In genomic region chr12:56118688-56119045, GRCh38 we compare ENCODE assay signal across 8 cellular contexts. TPM values are rescaled to one million over a fixed set of nuclear protein-coding genes. Genes with fewer than 3 reads are reported as not detected.
DNase-seq lines count a peak whose midpoint lies in the region; ATAC-seq, FAIRE-seq and TF ChIP-seq lines count a peak whose summit lies in the region.

No MANE protein-coding gene starts in this region.

- H3K4me3 Mint-ChIP-seq in activated CD8-positive, alpha-beta memory T cell treated with anti-CD3 and anti-CD28 coated beads, Interleukin-2, amount 10 ng/mL, durations not matched to agents 7 days and 5 days: peak overlapping the region; percentile 98

- H3K4me3 ChIP-seq in OCI-LY1 (ENCODE audit: low read depth, low read length, poor library complexity, severe bottlenecking) (peak overlapping the region; percentile 95), endothelial cell of umbilical vein (replicated peaks in 1 of 3; ENCODE audit: insufficient read depth in 1 of 3, low read depth in 1 of 3, low read length in 3 of 3) (peak overlapping the region; percentile 10 to 60 (median 52)), prostate gland (peak overlapping the region; percentile 61)

- POLR2A ChIA-PET in endothelial cell of umbilical vein (lab: Charles Lee): interaction anchor here (0.9 to 4.0 kb wide), 8 partner anchors 9 to 103 kb away, joined by 3 to 37 read pairs (median 8); partner anchors contain the start of genes ESYT1, MYL6, PA2G4 and RNF41

- intact Hi-C loops in endothelial cell of umbilical vein (cut with micrococcal nuclease) (loop anchor here (1.0 kb wide), 9 partner anchors 8 to 376 kb away; partner anchors contain the start of genes ANKRD52, CS, NABP2 and SMARCC2), prostate gland (cut with DNase I) (loop anchor here (1.0 to 5.0 kb wide), 3 partner anchors 39 to 106 kb away; partner anchors contain the start of genes MYL6 and NABP2)

- peaks cover 26% of the 10 kb centered on the region for H3K4me1 ChIP-seq in OCI-LY1 (ENCODE audit: insufficient read depth, low read length, severe bottlenecking)
- H3K4me1 ChIP-seq in endothelial cell of umbilical vein (ENCODE audit: control insufficient read depth, extremely low read depth, insufficient read depth, low read length): peaks cover 24% of the 10 kb centered on the region
- peaks cover 8% of the 10 kb centered on the region for H3K4me1 ChIP-seq in prostate gland (replicated peaks)

- TF ChIP-seq POLR2A in endothelial cell of umbilical vein (IDR thresholded peaks at IDR 0.05; ENCODE audit: low read depth, low read length) (no peak), prostate gland (IDR thresholded peaks at IDR 0.05) (no peak)

- no peak for FAIRE-seq in endothelial cell of umbilical vein (lab: Jason Lieb, UNC)

- H3K36me3 ChIP-seq in OCI-LY1 (ENCODE audit: insufficient read depth, low read length): peaks cover 31% of the 10 kb centered on the region
- H3K36me3 ChIP-seq in endothelial cell of umbilical vein (ENCODE audit: control insufficient read depth in 2 of 2, extremely low read depth in 1 of 2, insufficient read depth in 2 of 2, low read length in 2 of 2): peaks cover 0 to 13% of the 10 kb centered on the region in 2 experiments
- no peaks in the 10 kb centered on the region for H3K36me3 ChIP-seq in prostate gland

- peaks cover 20% of the 10 kb centered on the region for H3K36me3 Mint-ChIP-seq in activated CD8-positive, alpha-beta memory T cell treated with anti-CD3 and anti-CD28 coated beads, Interleukin-2, amount 10 ng/mL, durations not matched to agents 7 days and 5 days

- CTCF ChIA-PET in activated CD8-positive, alpha-beta memory T cell treated with anti-CD3 and anti-CD28 coated beads, Interleukin-2, amount 10 ng/mL, durations not matched to agents 7 days and 5 days (lab: Charles Lee): interaction anchor here (0.7 to 5.5 kb wide), 39 partner anchors 9 to 518 kb away, joined by 3 to 154 read pairs (median 4); partner anchors contain the start of genes ANKRD52, DNAJC14, ERBB3 and ESYT1
- CTCF ChIA-PET in endothelial cell of umbilical vein (lab: Charles Lee): interaction anchor here (0.8 to 11.9 kb wide), 15 partner anchors 9 to 380 kb away, joined by 3 to 236 read pairs (median 5); partner anchors contain the start of genes ANKRD52, ESYT1, PA2G4 and RNF41

- H2AFZ ChIP-seq in OCI-LY1 (ENCODE audit: low read length) (no peak overlapping the region), endothelial cell of umbilical vein (ENCODE audit: low read depth, low read length) (no peak overlapping the region)

- H3K27me3 ChIP-seq in OCI-LY1 (ENCODE audit: insufficient read depth, low read length) (no peaks in the 10 kb centered on the region), endothelial cell of umbilical vein (ENCODE audit: control insufficient read depth in 2 of 2, insufficient read depth in 2 of 2, low read length in 2 of 2) (no peaks in the 10 kb centered on the region), prostate gland (replicated peaks; ENCODE audit: insufficient read depth) (no peaks in the 10 kb centered on the region)

- no peaks in the 10 kb centered on the region for H3K27me3 Mint-ChIP-seq in activated CD8-positive, alpha-beta memory T cell treated with anti-CD3 and anti-CD28 coated beads, Interleukin-2, amount 10 ng/mL, durations not matched to agents 7 days and 5 days

- peak overlapping the region; percentile 82 for H3K9ac ChIP-seq in OCI-LY1 (ENCODE audit: low read length)
- peak overlapping the region; percentile 71 for H3K9ac ChIP-seq in endothelial cell of umbilical vein (replicated peaks; ENCODE audit: extremely low read depth, insufficient read depth, low read length)

- H3K79me2 ChIP-seq in OCI-LY1 (ENCODE audit: insufficient read depth, low read length) (peaks cover 7% of the 10 kb centered on the region), endothelial cell of umbilical vein (ENCODE audit: control insufficient read depth, insufficient read depth, low read length) (peaks cover 24% of the 10 kb centered on the region)

- H3K27ac ChIP-seq in OCI-LY1 (ENCODE audit: low read depth, low read length, poor library complexity, severe bottlenecking) (peak overlapping the region; percentile 64), endothelial cell of umbilical vein (ENCODE audit: insufficient read depth, low read depth, low read length) (peak overlapping the region; percentile 47), prostate gland (peak overlapping the region; percentile 93 to 97)

- H3K9me1 ChIP-seq in endothelial cell of umbilical vein (replicated peaks; ENCODE audit: control insufficient read depth, extremely low read depth, insufficient read depth, low read length): no peaks in the 10 kb centered on the region

- peak overlapping the region; percentile 92 for H3K4me2 ChIP-seq in OCI-LY1 (ENCODE audit: low read length)
- H3K4me2 ChIP-seq in endothelial cell of umbilical vein (ENCODE audit: insufficient read depth, low read length): peak overlapping the region; percentile 71

- no peak for ATAC-seq in activated CD8-positive, alpha-beta memory T cell treated with anti-CD3 and anti-CD28 coated beads, Interleukin-2, amount 10 ng/mL, durations not matched to agents 7 days and 5 days

- dilution Hi-C loops in endothelial cell of umbilical vein (cut with MboI; ENCODE audit: extremely low pct_ligation_motif_present, low sequenced_read_pairs): no loop called here

- WGBS in prostate gland: 4% methylated on average over 10 of the region's 10 CpGs

- peak overlapping the region; percentile 98 for H3K27ac Mint-ChIP-seq in activated CD8-positive, alpha-beta memory T cell treated with anti-CD3 and anti-CD28 coated beads, Interleukin-2, amount 10 ng/mL, durations not matched to agents 7 days and 5 days

- no peak for DNase-seq in activated CD8-positive, alpha-beta memory T cell treated with anti-CD3 and anti-CD28 coated beads, Interleukin-2, amount 10 ng/mL, durations not matched to agents 7 days and 5 days
- no peak for DNase-seq in activated CD8-positive, alpha-beta memory T cell treated with anti-CD3 and anti-CD28 coated beads, Interleukin-2, amount 50 U/mL, for 4 hours
- DNase-seq in endothelial cell of umbilical vein (ENCODE audit: low read depth, low spot score): no peak
- no peak for DNase-seq in prostate gland (ENCODE audit: low spot score)
- no peak for DNase-seq in GF-D8 (lab: John Stamatoyannopoulos, UW)
- DNase-seq in GOT3 (lab: John Stamatoyannopoulos, UW): no peak
- DNase-seq in NCI-H1105 (lab: John Stamatoyannopoulos, UW): no peak

- H3K9me3 ChIP-seq in OCI-LY1 (ENCODE audit: low read length) (no peaks in the 10 kb centered on the region), endothelial cell of umbilical vein (replicated peaks; ENCODE audit: control insufficient read depth, insufficient read depth, low read length) (no peaks in the 10 kb centered on the region), prostate gland (no peaks in the 10 kb centered on the region)

- H3K4me1 Mint-ChIP-seq in activated CD8-positive, alpha-beta memory T cell treated with anti-CD3 and anti-CD28 coated beads, Interleukin-2, amount 10 ng/mL, durations not matched to agents 7 days and 5 days: peaks cover 33% of the 10 kb centered on the region

- no peaks in the 10 kb centered on the region for H3K9me2 ChIP-seq in OCI-LY1 (ENCODE audit: low read depth, low read length)

- H3F3A ChIP-seq in OCI-LY1 (ENCODE audit: insufficient read depth, low read length): peaks cover 17% of the 10 kb centered on the region; the same call in 1 of the 2 replicates

- no peaks in the 10 kb centered on the region for H4K20me1 ChIP-seq in OCI-LY1 (ENCODE audit: insufficient read depth, low read length)
- H4K20me1 ChIP-seq in endothelial cell of umbilical vein (replicated peaks; ENCODE audit: control insufficient read depth, extremely low read depth, insufficient read depth, low read length): no peaks in the 10 kb centered on the region

- no TSS peak for BruUV-seq in endothelial cell of umbilical vein (replicated peaks; lab: Mats Ljungman, UMichigan)

- TF ChIP-seq CTCF in OCI-LY1 (IDR thresholded peaks at IDR 0.05; ENCODE audit: low read length): no peak
- TF ChIP-seq CTCF in endothelial cell of umbilical vein (IDR thresholded peaks at IDR 0.05; ENCODE audit: extremely low read depth in 1 of 2, insufficient read depth in 1 of 2, low read depth in 1 of 2, low read length in 2 of 2): no peak
- TF ChIP-seq CTCF in prostate gland (IDR thresholded peaks at IDR 0.05): no peak

- H3K9me3 Mint-ChIP-seq in activated CD8-positive, alpha-beta memory T cell treated with anti-CD3 and anti-CD28 coated beads, Interleukin-2, amount 10 ng/mL, durations not matched to agents 7 days and 5 days (ENCODE audit: low read depth): no peaks in the 10 kb centered on the region

RNA-seq across cellular contexts. Expression of gene ZC3H10, which starts 0.6 kb away (rescaled TPM):
- 10 to 100 TPM; 10.3 to 11.7 TPM for total RNA-seq in activated CD8-positive, alpha-beta memory T cell treated with anti-CD3 and anti-CD28 coated beads, Interleukin-2, amount 10 ng/mL, durations not matched to agents 7 days and 5 days
- total RNA-seq in endothelial cell of umbilical vein (8.7 and 10.1 TPM in 2 replicates), prostate gland (1 to 10 TPM; 4.6 to 9.1 TPM)
- polyA plus RNA-seq in endothelial cell of umbilical vein: 2.6 and 3.0 TPM in 2 replicates
- 1.3 and 1.5 TPM in 2 replicates for polyA plus RNA-seq in endothelial cell of umbilical vein (2011; cell fraction: cytosol; rRNA removed)
- 5.0 and 6.5 TPM in 2 replicates for polyA plus RNA-seq in endothelial cell of umbilical vein (2011; cell fraction: nucleus; rRNA removed)
- polyA plus RNA-seq in endothelial cell of umbilical vein (2012): 3.1 and 3.8 TPM in 2 replicates
- polyA minus RNA-seq in endothelial cell of umbilical vein: 12.2 and 15.4 TPM in 2 replicates
- 3.3 TPM for polyA minus RNA-seq in endothelial cell of umbilical vein (2011; cell fraction: cytosol; rRNA and poly(A)+ RNA removed)
- 13.9 and 21.3 TPM in 2 replicates for polyA minus RNA-seq in endothelial cell of umbilical vein (2011; cell fraction: nucleus; rRNA and poly(A)+ RNA removed)

RNA-seq across cellular contexts. Expression of gene RPL41, which starts 2.2 kb away (rescaled TPM):
- 1,000 to 10,000 TPM; 3,748 to 4,271 TPM for total RNA-seq in activated CD8-positive, alpha-beta memory T cell treated with anti-CD3 and anti-CD28 coated beads, Interleukin-2, amount 10 ng/mL, durations not matched to agents 7 days and 5 days
- total RNA-seq in endothelial cell of umbilical vein: 3,212 and 3,428 TPM in 2 replicates
- polyA plus RNA-seq in endothelial cell of umbilical vein: 9,033 and 9,990 TPM in 2 replicates
- polyA plus RNA-seq in endothelial cell of umbilical vein (2011; cell fraction: cytosol; rRNA removed): 14,118 and 16,245 TPM in 2 replicates
- polyA plus RNA-seq in endothelial cell of umbilical vein (2011; cell fraction: nucleus; rRNA removed): 3,801 and 4,276 TPM in 2 replicates
- polyA plus RNA-seq in endothelial cell of umbilical vein (2012): 9,351 and 9,763 TPM in 2 replicates
- polyA minus RNA-seq in endothelial cell of umbilical vein: 1,710 and 2,069 TPM in 2 replicates
- 1,085 TPM for polyA minus RNA-seq in endothelial cell of umbilical vein (2011; cell fraction: cytosol; rRNA and poly(A)+ RNA removed)
- 238 and 301 TPM in 2 replicates for polyA minus RNA-seq in endothelial cell of umbilical vein (2011; cell fraction: nucleus; rRNA and poly(A)+ RNA removed)
- 1,000 to 10,000 TPM; 2,549 to 4,385 TPM for total RNA-seq in prostate gland

RNA-seq across cellular contexts. Expression of gene ESYT1, which starts 9.4 kb away (rescaled TPM):
- total RNA-seq in activated CD8-positive, alpha-beta memory T cell treated with anti-CD3 and anti-CD28 coated beads, Interleukin-2, amount 10 ng/mL, durations not matched to agents 7 days and 5 days: 100 to 1,000 TPM; 225 to 241 TPM
- 133 and 161 TPM in 2 replicates for total RNA-seq in endothelial cell of umbilical vein
- 233 and 234 TPM in 2 replicates for polyA plus RNA-seq in endothelial cell of umbilical vein
- polyA plus RNA-seq in endothelial cell of umbilical vein (2011; cell fraction: cytosol; rRNA removed): 159 and 161 TPM in 2 replicates
- 247 and 260 TPM in 2 replicates for polyA plus RNA-seq in endothelial cell of umbilical vein (2011; cell fraction: nucleus; rRNA removed)
- 106 and 110 TPM in 2 replicates for polyA plus RNA-seq in endothelial cell of umbilical vein (2012)
- polyA minus RNA-seq in endothelial cell of umbilical vein: 309 and 339 TPM in 2 replicates
- polyA minus RNA-seq in endothelial cell of umbilical vein (2011; cell fraction: cytosol; rRNA and poly(A)+ RNA removed): 102 TPM
- 90.2 and 91.4 TPM in 2 replicates for polyA minus RNA-seq in endothelial cell of umbilical vein (2011; cell fraction: nucleus; rRNA and poly(A)+ RNA removed)
- 100 to 1,000 TPM in 1 of 2 donors, 10 to 100 TPM in 1; 66.8 to 167 TPM for total RNA-seq in prostate gland

RNA-seq across cellular contexts. Expression of gene PA2G4, which starts 14.3 kb away (rescaled TPM):
- total RNA-seq in activated CD8-positive, alpha-beta memory T cell treated with anti-CD3 and anti-CD28 coated beads, Interleukin-2, amount 10 ng/mL, durations not matched to agents 7 days and 5 days: 100 to 1,000 TPM; 293 to 364 TPM
- total RNA-seq in endothelial cell of umbilical vein (170 and 188 TPM in 2 replicates), prostate gland (10 to 100 TPM; 75.0 to 93.3 TPM)
- 94.2 and 121 TPM in 2 replicates for polyA plus RNA-seq in endothelial cell of umbilical vein
- 223 and 250 TPM in 2 replicates for polyA plus RNA-seq in endothelial cell of umbilical vein (2011; cell fraction: cytosol; rRNA removed)
- polyA plus RNA-seq in endothelial cell of umbilical vein (2011; cell fraction: nucleus; rRNA removed): 154 and 214 TPM in 2 replicates
- 200 and 296 TPM in 2 replicates for polyA plus RNA-seq in endothelial cell of umbilical vein (2012)
- 85.5 and 96.0 TPM in 2 replicates for polyA minus RNA-seq in endothelial cell of umbilical vein
- 177 TPM for polyA minus RNA-seq in endothelial cell of umbilical vein (2011; cell fraction: cytosol; rRNA and poly(A)+ RNA removed)
- 41.8 and 42.7 TPM in 2 replicates for polyA minus RNA-seq in endothelial cell of umbilical vein (2011; cell fraction: nucleus; rRNA and poly(A)+ RNA removed)

RNA-seq across cellular contexts. Expression of gene MYL6B, which starts 33.7 kb away (rescaled TPM):
- 10 to 100 TPM; 67.6 to 85.2 TPM for total RNA-seq in activated CD8-positive, alpha-beta memory T cell treated with anti-CD3 and anti-CD28 coated beads, Interleukin-2, amount 10 ng/mL, durations not matched to agents 7 days and 5 days
- total RNA-seq in endothelial cell of umbilical vein (135 and 137 TPM in 2 replicates), prostate gland (100 to 1,000 TPM in 1 of 2 donors, 10 to 100 TPM in 1; 66.4 to 203 TPM)
- 130 and 185 TPM in 2 replicates for polyA plus RNA-seq in endothelial cell of umbilical vein
- 126 and 160 TPM in 2 replicates for polyA plus RNA-seq in endothelial cell of umbilical vein (2011; cell fraction: cytosol; rRNA removed)
- polyA plus RNA-seq in endothelial cell of umbilical vein (2011; cell fraction: nucleus; rRNA removed): 61.3 and 80.4 TPM in 2 replicates
- polyA plus RNA-seq in endothelial cell of umbilical vein (2012): 94.9 and 153 TPM in 2 replicates
- polyA minus RNA-seq in endothelial cell of umbilical vein: 46.8 and 54.7 TPM in 2 replicates
- polyA minus RNA-seq in endothelial cell of umbilical vein (2011; cell fraction: cytosol; rRNA and poly(A)+ RNA removed): 28.4 TPM
- 11.9 and 12.2 TPM in 2 replicates for polyA minus RNA-seq in endothelial cell of umbilical vein (2011; cell fraction: nucleus; rRNA and poly(A)+ RNA removed)
